In the genomic region with DNA sequence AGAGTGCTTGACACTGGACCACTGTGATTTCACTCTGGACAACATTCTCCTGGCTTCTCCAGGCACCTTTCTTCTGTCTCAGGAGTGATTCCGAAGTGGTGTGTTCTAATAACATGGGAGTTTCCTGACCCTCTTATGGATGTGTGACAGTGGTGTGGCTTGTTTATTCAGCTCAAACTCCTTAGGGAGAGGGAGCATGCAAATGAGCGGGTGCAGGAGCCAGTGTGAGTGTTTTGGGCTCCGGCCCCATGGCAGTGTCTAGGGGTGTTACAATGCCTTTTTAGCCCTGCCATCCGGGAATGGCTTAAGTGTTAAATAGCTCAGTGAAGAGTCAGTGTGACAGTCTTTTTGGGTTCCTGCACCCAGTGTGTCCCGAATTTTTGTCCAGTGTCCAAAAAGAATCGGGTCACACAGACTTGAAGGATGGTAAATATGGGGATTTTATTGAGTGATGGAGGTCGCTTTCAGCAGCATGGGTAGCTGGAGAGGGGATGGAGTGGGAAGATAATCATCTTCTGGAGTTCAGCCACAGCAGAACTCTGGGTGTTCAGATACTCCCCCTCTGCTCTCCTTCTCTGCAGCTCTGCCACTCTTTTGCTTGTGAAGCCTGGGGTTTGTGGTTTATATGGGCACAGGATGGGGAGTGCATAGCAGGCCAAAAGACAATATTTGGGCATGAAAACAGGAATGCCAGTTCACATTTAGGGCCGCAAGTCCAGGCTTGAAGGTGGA, we compare ENCODE assay signal across 18 cellular contexts.
A peak's percentile ranks its signal among the peaks of the same experiment; 100 is the strongest.
DNase-seq lines count a peak whose midpoint lies in the region; ATAC-seq, FAIRE-seq and TF ChIP-seq lines count a peak whose summit lies in the region.
"Had no signal": no experiment of that assay in that cellular context is flagged by ENCODE, and none has a peak within 500 bp of the region (broad histone marks: within the 10 kb centered on the region; RNA-seq: fewer than 3 reads in every experiment).

No MANE protein-coding gene starts in this region.

- no peaks in the 10 kb centered on the region for H3K4me1 Mint-ChIP-seq in neural crest cell

- no peak overlapping the region; the same call in 1 of the 2 replicates for H4K8ac ChIP-seq in H1 (ENCODE audit: extremely low read depth, insufficient read depth, low read length)

- no peaks in the 10 kb centered on the region for H3K9me3 Mint-ChIP-seq in neural crest cell

- H3K79me2 ChIP-seq in H1 (ENCODE audit: control insufficient read depth in 1 of 2, insufficient read depth in 2 of 2, low read length in 2 of 2), result no peaks in the 10 kb centered on the region

- H3K27me3 ChIP-seq in right cardiac atrium (ENCODE audit: control insufficient read depth, insufficient read depth) (no peaks in the 10 kb centered on the region), H1 (replicated peaks in 1 of 4; ENCODE audit: control insufficient read depth in 3 of 4, extremely low read depth in 1 of 4, insufficient read depth in 3 of 4, low read length in 3 of 4) (no peaks in the 10 kb centered on the region), tibial nerve (no peaks in the 10 kb centered on the region)
- H3K27me3 ChIP-seq: Peyer's patch had no signal

- peak overlapping the region; percentile 86; the same call in 1 of the 2 replicates for H2AFZ ChIP-seq in H1 (ENCODE audit: low read length)

- no peak overlapping the region for H3K14ac ChIP-seq in H1 (ENCODE audit: insufficient read length)

- H3K27ac ChIP-seq in right cardiac atrium (ENCODE audit: low read length) (peak overlapping the region; percentile 30), H1 (ENCODE audit: low read depth, low read length) (no peak overlapping the region), tibial nerve (no peak overlapping the region)
- H3K27ac ChIP-seq: A549, C4-2B, KMS-11, Peyer's patch had no signal

- WGBS in right cardiac atrium, result 64% methylated on average over 8 of the region's 8 CpGs
- WGBS in H1 (ENCODE audit: extremely low coverage in 1 of 2, insufficient coverage in 1 of 2, insufficient read length in 1 of 2, insufficient replicate concordance in 2 of 2, low coverage in 1 of 2, low lambda C conversion rate in 2 of 2, missing lambda C conversion rate in 1 of 2), 2 experiments, result 95% methylated on average over 8 of the region's 8 CpGs; no CpG with 5 or more reads in 1 of the 2 experiments
- 88 to 91% methylated on average over 8 of the region's 8 CpGs for WGBS in tibial nerve, 2 donors

- H3K27ac Mint-ChIP-seq in neural crest cell (ENCODE audit: unreplicated experiment), result peak overlapping the region; percentile 29

- no peak overlapping the region for H3K23ac ChIP-seq in H1 (ENCODE audit: insufficient read length)

- no peak overlapping the region for H2BK20ac ChIP-seq in H1 (ENCODE audit: low read length)

- H3K4me3 ChIP-seq in right cardiac atrium (ENCODE audit: low read length), result no peak overlapping the region
- H3K4me3 ChIP-seq in H1 (ENCODE audit: extremely low read depth in 1 of 4, insufficient read depth in 2 of 4, low read depth in 3 of 4, low read length in 4 of 4), result no peak overlapping the region
- no peak overlapping the region for H3K4me3 ChIP-seq in tibial nerve
- H3K4me3 ChIP-seq: A549, Peyer's patch had no signal

- no peak overlapping the region for H3K4me3 Mint-ChIP-seq in neural crest cell

- no peaks in the 10 kb centered on the region for H3K79me1 ChIP-seq in H1 (ENCODE audit: low read depth, low read length)

- no peaks in the 10 kb centered on the region for H3K27me3 Mint-ChIP-seq in neural crest cell (ENCODE audit: low read depth)

- TF ChIP-seq RAD21 in H1 (IDR thresholded peaks at IDR 0.05 in 1 of 2, conservative IDR thresholded peaks at IDR 0.05 in 1 of 2; ENCODE audit: low read depth in 2 of 2, low read length in 2 of 2), result no peak

- no peak overlapping the region for H4K5ac ChIP-seq in H1 (ENCODE audit: insufficient read length, low read depth, low read length)

- DNase-seq in right cardiac atrium (peak in 2 of 3 donors; percentile 30 to 62), Right ventricle myocardium inferior (ENCODE audit: missing footprints) (no peak), H1 (ENCODE audit: low read depth in 1 of 2, low spot score in 2 of 2) (no peak), neural crest cell (ENCODE audit: low read depth, low spot score) (no peak), tibial nerve (ENCODE audit: low spot score in 2 of 2) (no peak)
- DNase-seq: COR-L47, MM.1S, NCI-H1105, NCI-H187, NCI-H2171, NCI-H446 treated with DMSO at 0.1 percent for 48 hours, Peyer's patch, SHP77 had no signal

- H4K20me1 ChIP-seq in H1 (replicated peaks in 1 of 2; ENCODE audit: control insufficient read depth in 1 of 2, insufficient read depth in 2 of 2, low read length in 2 of 2), result no peaks in the 10 kb centered on the region

- no peak for FAIRE-seq in H1 (lab: Jason Lieb, UNC)
- FAIRE-seq: A549 had no signal

- no peak for TF ChIP-seq POLR2A in H1 (IDR thresholded peaks at IDR 0.05; ENCODE audit: control extremely low read depth in 1 of 2, low read depth in 2 of 2, low read length in 2 of 2)
- TF ChIP-seq POLR2A in tibial nerve (IDR thresholded peaks at IDR 0.05), result no peak

- intact Hi-C loops in right cardiac atrium (cut with DNase I), result no loop called here
- intact Hi-C loops in Right ventricle myocardium inferior (cut with DNase I), result no loop called here

- H3K23me2 ChIP-seq in H1 (ENCODE audit: low read depth, low read length), result peaks cover 2% of the 10 kb centered on the region; the same call in 1 of the 2 replicates

- no peak overlapping the region for H3K9ac ChIP-seq in H1 (replicated peaks in 1 of 4; ENCODE audit: extremely low read depth in 1 of 4, low read depth in 3 of 4, low read length in 3 of 4)
- H3K9ac ChIP-seq: KMS-11 had no signal

- CTCF ChIA-PET in H1 (lab: Charles Lee; ENCODE audit: partially characterized antibody), result no interaction called here

- TF ChIP-seq CTCF in H1 (IDR thresholded peaks at IDR 0.05; ENCODE audit: control extremely low read depth in 1 of 3, insufficient read depth in 1 of 3, low read depth in 1 of 3, low read length in 3 of 3), result no peak
- TF ChIP-seq CTCF in neural crest cell (conservative IDR thresholded peaks at IDR 0.05), result no peak
- TF ChIP-seq CTCF in tibial nerve (IDR thresholded peaks at IDR 0.05), result no peak

- POLR2A ChIA-PET in H1 (lab: Charles Lee; ENCODE audit: partially characterized antibody), result no interaction called here

- no peak overlapping the region for H2AK5ac ChIP-seq in H1 (ENCODE audit: low read depth, low read length)

- no peak overlapping the region for H2BK15ac ChIP-seq in H1 (ENCODE audit: low read length)

- TF ChIP-seq EP300 in H1 (IDR thresholded peaks at IDR 0.05; ENCODE audit: borderline replicate concordance in 1 of 2, low read depth in 2 of 2, low read length in 2 of 2) (no peak), tibial nerve (IDR thresholded peaks at IDR 0.05) (no peak)

- H2BK5ac ChIP-seq in H1 (ENCODE audit: low read depth, low read length), result no peak overlapping the region

- no peak overlapping the region for H2BK120ac ChIP-seq in H1 (replicated peaks; ENCODE audit: low read depth, low read length)

- H3K36me3 ChIP-seq in H1 (ENCODE audit: control insufficient read depth in 2 of 4, insufficient read depth in 4 of 4, low read length in 3 of 4) (no peaks in the 10 kb centered on the region), tibial nerve (no peaks in the 10 kb centered on the region)
- H3K36me3 ChIP-seq: Peyer's patch had no signal

- H3K36me3 Mint-ChIP-seq in neural crest cell (ENCODE audit: low read depth), result no peaks in the 10 kb centered on the region

- ATAC-seq in right cardiac atrium (peak; percentile 80 to 81), Right ventricle myocardium inferior (no peak), HG02588 (IDR thresholded peaks at IDR 0.05; ENCODE audit: unreplicated experiment) (no peak), HG02840 (IDR thresholded peaks at IDR 0.05; ENCODE audit: low FRiP score, unreplicated experiment) (no peak)
- ATAC-seq: A549 had no signal

- H3K4me2 ChIP-seq in H1 (ENCODE audit: insufficient read depth in 1 of 2, low read depth in 2 of 2, low read length in 2 of 2), result no peak overlapping the region
- H3K4me2 ChIP-seq: A549, KMS-11 had no signal

- H4K91ac ChIP-seq in H1 (replicated peaks; ENCODE audit: insufficient read length, low read length), result no peak overlapping the region

- H2BK12ac ChIP-seq in H1 (ENCODE audit: low read depth, low read length), result no peak overlapping the region

- H3K18ac ChIP-seq in H1 (ENCODE audit: extremely low read depth, low read length), result no peak overlapping the region

- H3K4me1 ChIP-seq in right cardiac atrium (ENCODE audit: control insufficient read depth, insufficient read depth, low read length) (no peaks in the 10 kb centered on the region), H1 (replicated peaks in 1 of 4; ENCODE audit: control insufficient read depth in 3 of 4, insufficient read depth in 4 of 4, low read length in 3 of 4) (no peaks in the 10 kb centered on the region), tibial nerve (no peaks in the 10 kb centered on the region)
- H3K4me1 ChIP-seq: A549, Peyer's patch had no signal

- no peak overlapping the region for H3K4ac ChIP-seq in H1 (replicated peaks; ENCODE audit: insufficient read length, low read depth, low read length)

- no peak overlapping the region for H3K56ac ChIP-seq in H1 (replicated peaks; ENCODE audit: insufficient read length, low read depth, low read length)

- H3K9me3 ChIP-seq in right cardiac atrium (ENCODE audit: control insufficient read depth, low read length) (no peaks in the 10 kb centered on the region), H1 (ENCODE audit: insufficient read depth in 2 of 2, low read depth in 1 of 2, low read length in 1 of 2) (no peaks in the 10 kb centered on the region), tibial nerve (no peaks in the 10 kb centered on the region)
- H3K9me3 ChIP-seq: A549, Peyer's patch had no signal

TF ChIP-seq in H1, 55 proteins besides CTCF, POLR2A, EP300 and RAD21 (continues in another document):
- TF ChIP-seq RBBP5 (IDR thresholded peaks at IDR 0.05; ENCODE audit: borderline replicate concordance, low read depth, low read length), result no peak
- no peak for TF ChIP-seq KDM1A (IDR thresholded peaks at IDR 0.05; ENCODE audit: borderline replicate concordance, low read length)
- no peak for TF ChIP-seq ZNF274 (IDR thresholded peaks at IDR 0.05; ENCODE audit: borderline replicate concordance, extremely low read depth, low read length)
- no peak for TF ChIP-seq CHD1 (IDR thresholded peaks at IDR 0.05; ENCODE audit: low read depth, low read length)
- TF ChIP-seq, protein P1, sequence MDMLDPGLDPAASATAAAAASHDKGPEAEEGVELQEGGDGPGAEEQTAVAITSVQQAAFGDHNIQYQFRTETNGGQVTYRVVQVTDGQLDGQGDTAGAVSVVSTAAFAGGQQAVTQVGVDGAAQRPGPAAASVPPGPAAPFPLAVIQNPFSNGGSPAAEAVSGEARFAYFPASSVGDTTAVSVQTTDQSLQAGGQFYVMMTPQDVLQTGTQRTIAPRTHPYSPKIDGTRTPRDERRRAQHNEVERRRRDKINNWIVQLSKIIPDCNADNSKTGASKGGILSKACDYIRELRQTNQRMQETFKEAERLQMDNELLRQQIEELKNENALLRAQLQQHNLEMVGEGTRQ (IDR thresholded peaks at IDR 0.05; ENCODE audit: low read length), result no peak
- TF ChIP-seq POU5F1 (IDR thresholded peaks at IDR 0.05; ENCODE audit: low read depth, low read length), result no peak
- TF ChIP-seq BCL11A (IDR thresholded peaks at IDR 0.05; ENCODE audit: low read depth in 2 of 2, low read length in 2 of 2), result no peak
- TF ChIP-seq TEAD4 (IDR thresholded peaks at IDR 0.05; ENCODE audit: low read depth, low read length), result no peak
- TF ChIP-seq MAFK (IDR thresholded peaks at IDR 0.05; ENCODE audit: low read depth, low read length), result no peak

Comparison
In these comparisons a context has a peak if more than half of its experiments do, and no peak if none do; other contexts are left out.
1. ATAC-seq: peak in right cardiac atrium (2 of 2); none in Right ventricle myocardium inferior (single experiment), HG02588 (single experiment) and HG02840 (single experiment).
2. DNase-seq: peak in right cardiac atrium (2 of 3); none in Right ventricle myocardium inferior (single experiment), H1 (0 of 2), neural crest cell (single experiment) and tibial nerve (0 of 2).